In the genomic region with DNA sequence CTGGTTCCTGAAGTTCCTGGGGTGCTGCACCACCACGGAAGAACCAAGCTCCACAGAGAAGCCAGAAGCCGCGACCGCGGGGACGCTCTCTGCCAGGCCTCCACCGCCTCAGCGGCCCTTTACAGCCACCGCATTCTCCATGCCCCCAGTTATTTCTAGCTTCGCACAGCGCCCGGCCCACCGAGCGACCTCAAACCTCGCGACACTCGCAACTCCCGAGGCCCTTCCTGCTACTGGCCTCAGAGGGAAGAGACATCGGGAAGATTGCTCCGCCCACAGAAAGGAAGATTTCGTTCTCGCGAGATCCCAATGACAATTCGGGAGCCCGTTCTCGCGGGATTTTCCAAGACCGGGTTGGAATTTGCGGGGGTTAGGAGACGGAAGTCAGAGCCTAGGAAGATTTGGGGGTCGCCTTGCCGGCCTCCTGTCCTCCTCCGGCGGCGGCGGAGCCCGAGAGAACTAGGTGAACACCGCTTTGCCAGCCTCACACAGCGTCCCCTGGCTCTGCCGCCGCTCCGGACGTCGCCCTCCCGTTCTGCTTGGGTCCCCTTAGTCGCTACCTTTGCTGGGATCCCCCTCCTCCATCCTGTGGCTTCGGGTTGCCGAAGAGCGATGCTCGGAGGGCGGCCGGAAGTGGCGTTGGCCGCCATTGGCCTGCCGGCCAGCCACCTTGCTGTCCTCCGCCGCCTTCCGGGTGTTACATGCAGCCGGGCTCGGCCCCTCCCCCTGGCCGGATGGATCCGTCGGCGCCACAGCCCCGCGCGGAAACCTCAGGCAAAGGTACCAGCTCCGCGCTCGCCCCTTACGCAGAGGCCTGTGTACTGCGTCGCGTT, we compare ENCODE assay signal across 1 cellular context.
A peak's percentile ranks its signal among the peaks of the same experiment; 100 is the strongest.
TF ChIP-seq lines count a peak whose summit lies in the region.

A gene with protein sequence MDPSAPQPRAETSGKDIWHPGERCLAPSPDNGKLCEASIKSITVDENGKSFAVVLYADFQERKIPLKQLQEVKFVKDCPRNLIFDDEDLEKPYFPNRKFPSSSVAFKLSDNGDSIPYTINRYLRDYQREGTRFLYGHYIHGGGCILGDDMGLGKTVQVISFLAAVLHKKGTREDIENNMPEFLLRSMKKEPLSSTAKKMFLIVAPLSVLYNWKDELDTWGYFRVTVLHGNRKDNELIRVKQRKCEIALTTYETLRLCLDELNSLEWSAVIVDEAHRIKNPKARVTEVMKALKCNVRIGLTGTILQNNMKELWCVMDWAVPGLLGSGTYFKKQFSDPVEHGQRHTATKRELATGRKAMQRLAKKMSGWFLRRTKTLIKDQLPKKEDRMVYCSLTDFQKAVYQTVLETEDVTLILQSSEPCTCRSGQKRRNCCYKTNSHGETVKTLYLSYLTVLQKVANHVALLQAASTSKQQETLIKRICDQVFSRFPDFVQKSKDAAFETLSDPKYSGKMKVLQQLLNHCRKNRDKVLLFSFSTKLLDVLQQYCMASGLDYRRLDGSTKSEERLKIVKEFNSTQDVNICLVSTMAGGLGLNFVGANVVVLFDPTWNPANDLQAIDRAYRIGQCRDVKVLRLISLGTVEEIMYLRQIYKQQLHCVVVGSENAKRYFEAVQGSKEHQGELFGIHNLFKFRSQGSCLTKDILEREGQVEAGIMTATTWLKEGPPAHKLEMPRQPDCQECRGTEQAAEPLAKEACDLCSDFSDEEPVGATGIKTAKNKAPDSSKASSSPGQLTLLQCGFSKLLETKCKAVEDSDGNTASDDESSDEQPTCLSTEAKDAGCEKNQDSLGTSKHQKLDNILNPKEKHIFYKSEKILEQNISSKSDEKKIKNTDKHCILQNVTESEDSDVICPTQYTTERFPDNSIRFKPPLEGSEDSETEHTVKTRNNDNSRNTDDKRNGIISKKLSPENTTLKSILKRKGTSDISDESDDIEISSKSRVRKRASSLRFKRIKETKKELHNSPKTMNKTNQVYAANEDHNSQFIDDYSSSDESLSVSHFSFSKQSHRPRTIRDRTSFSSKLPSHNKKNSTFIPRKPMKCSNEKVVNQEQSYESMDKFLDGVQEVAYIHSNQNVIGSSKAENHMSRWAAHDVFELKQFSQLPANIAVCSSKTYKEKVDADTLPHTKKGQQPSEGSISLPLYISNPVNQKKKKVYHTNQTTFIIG (N-terminal part only) (plus strand): TSS at position 387 of the 833 bp plus-strand sequence. CDS start 348 bp downstream, at position 735.

TF ChIP-seq in HepG2, 621 proteins besides CTCF, POLR2A, EP300 and RAD21 (continued from another document and continues in another):
- TF ChIP-seq, protein P1, sequence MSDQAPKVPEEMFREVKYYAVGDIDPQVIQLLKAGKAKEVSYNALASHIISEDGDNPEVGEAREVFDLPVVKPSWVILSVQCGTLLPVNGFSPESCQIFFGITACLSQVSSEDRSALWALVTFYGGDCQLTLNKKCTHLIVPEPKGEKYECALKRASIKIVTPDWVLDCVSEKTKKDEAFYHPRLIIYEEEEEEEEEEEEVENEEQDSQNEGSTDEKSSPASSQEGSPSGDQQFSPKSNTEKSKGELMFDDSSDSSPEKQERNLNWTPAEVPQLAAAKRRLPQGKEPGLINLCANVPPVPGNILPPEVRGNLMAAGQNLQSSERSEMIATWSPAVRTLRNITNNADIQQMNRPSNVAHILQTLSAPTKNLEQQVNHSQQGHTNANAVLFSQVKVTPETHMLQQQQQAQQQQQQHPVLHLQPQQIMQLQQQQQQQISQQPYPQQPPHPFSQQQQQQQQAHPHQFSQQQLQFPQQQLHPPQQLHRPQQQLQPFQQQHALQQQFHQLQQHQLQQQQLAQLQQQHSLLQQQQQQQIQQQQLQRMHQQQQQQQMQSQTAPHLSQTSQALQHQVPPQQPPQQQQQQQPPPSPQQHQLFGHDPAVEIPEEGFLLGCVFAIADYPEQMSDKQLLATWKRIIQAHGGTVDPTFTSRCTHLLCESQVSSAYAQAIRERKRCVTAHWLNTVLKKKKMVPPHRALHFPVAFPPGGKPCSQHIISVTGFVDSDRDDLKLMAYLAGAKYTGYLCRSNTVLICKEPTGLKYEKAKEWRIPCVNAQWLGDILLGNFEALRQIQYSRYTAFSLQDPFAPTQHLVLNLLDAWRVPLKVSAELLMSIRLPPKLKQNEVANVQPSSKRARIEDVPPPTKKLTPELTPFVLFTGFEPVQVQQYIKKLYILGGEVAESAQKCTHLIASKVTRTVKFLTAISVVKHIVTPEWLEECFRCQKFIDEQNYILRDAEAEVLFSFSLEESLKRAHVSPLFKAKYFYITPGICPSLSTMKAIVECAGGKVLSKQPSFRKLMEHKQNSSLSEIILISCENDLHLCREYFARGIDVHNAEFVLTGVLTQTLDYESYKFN (CRISPR knock-in tag; conservative IDR thresholded peaks at IDR 0.05): peak; percentile 21; the same call in 1 of the 2 replicates
- TF ChIP-seq ZNF614 (CRISPR knock-in tag; IDR thresholded peaks at IDR 0.05; ENCODE audit: borderline replicate concordance) (peak; percentile 81), KDM5A (IDR thresholded peaks at IDR 0.05; ENCODE audit: borderline replicate concordance, low read length) (peak; percentile 85), AKAP8 (CRISPR knock-in tag; IDR thresholded peaks at IDR 0.05) (no peak), PHF20 (CRISPR knock-in tag; IDR thresholded peaks at IDR 0.05) (peak; percentile 92), ZFP36L2 (CRISPR knock-in tag; IDR thresholded peaks at IDR 0.05) (no peak), ZNF749 (CRISPR knock-in tag; IDR thresholded peaks at IDR 0.05; ENCODE audit: borderline replicate concordance) (peak; percentile 59; the same call in 1 of the 2 replicates), JUND (CRISPR knock-in tag; IDR thresholded peaks at IDR 0.05) (0 out of 2 replicates have a peak, but pooled peaks have one; percentile 58), RFX5 (IDR thresholded peaks at IDR 0.05; ENCODE audit: low read depth, low read length) (peak; percentile 27; the same call in 1 of the 2 replicates), FLYWCH1 (CRISPR knock-in tag; IDR thresholded peaks at IDR 0.05) (no peak), SIN3A (IDR thresholded peaks at IDR 0.05; ENCODE audit: borderline replicate concordance, low read depth, low read length) (peak; percentile 91), NFKB2 (CRISPR knock-in tag; IDR thresholded peaks at IDR 0.05; ENCODE audit: borderline replicate concordance) (peak; percentile 84; the same call in 1 of the 2 replicates), PPARG (CRISPR knock-in tag; conservative IDR thresholded peaks at IDR 0.05) (0 out of 2 replicates have a peak, but pooled peaks have one; percentile 9), ZNF781 (CRISPR knock-in tag; IDR thresholded peaks at IDR 0.05; ENCODE audit: borderline replicate concordance, not compliant biosample characterization) (peak; percentile 92), PLRG1 (conservative IDR thresholded peaks at IDR 0.05) (no peak), CEBPG (CRISPR knock-in tag; IDR thresholded peaks at IDR 0.05) (peak; percentile 63), MXI1 (IDR thresholded peaks at IDR 0.05; ENCODE audit: borderline replicate concordance, low read depth, low read length) (peak; percentile 91), U2AF1 (optimal IDR thresholded peaks at IDR 0.05; ENCODE audit: low read depth, low read length) (no peak), ZNF382 (CRISPR knock-in tag; IDR thresholded peaks at IDR 0.05; ENCODE audit: borderline replicate concordance) (no peak), RORA (CRISPR knock-in tag; IDR thresholded peaks at IDR 0.05) (no peak), ZNF772 (CRISPR knock-in tag; IDR thresholded peaks at IDR 0.05) (peak; percentile 48; the same call in 1 of the 2 replicates), LCORL (IDR thresholded peaks at IDR 0.05) (0 out of 2 replicates have a peak, but pooled peaks have one; percentile 50), LCORL (CRISPR knock-in tag; IDR thresholded peaks at IDR 0.05) (peak; percentile 90), ZFP36L1 (CRISPR knock-in tag; IDR thresholded peaks at IDR 0.05) (0 out of 2 replicates have a peak, but pooled peaks have one; percentile 78), SMARCE1 (IDR thresholded peaks at IDR 0.05; ENCODE audit: borderline replicate concordance) (no peak), ZNF670 (CRISPR knock-in tag; IDR thresholded peaks at IDR 0.05; ENCODE audit: borderline replicate concordance) (peak; percentile 85), ATF1 (CRISPR knock-in tag; IDR thresholded peaks at IDR 0.05) (peak; percentile 10; the same call in 1 of the 2 replicates), NFKBIZ (CRISPR knock-in tag; IDR thresholded peaks at IDR 0.05) (no peak; the same call in 1 of the 2 replicates), ZNF891 (CRISPR knock-in tag; IDR thresholded peaks at IDR 0.05) (no peak; the same call in 1 of the 2 replicates), BRD4 (CRISPR knock-in tag; IDR thresholded peaks at IDR 0.05) (peak; percentile 85), THYN1 (CRISPR knock-in tag; IDR thresholded peaks at IDR 0.05; ENCODE audit: borderline replicate concordance, low read depth) (no peak), FOXJ3 (CRISPR knock-in tag; IDR thresholded peaks at IDR 0.05; ENCODE audit: borderline replicate concordance) (peak; percentile 49; the same call in 1 of the 2 replicates), NR2F1 (CRISPR knock-in tag; IDR thresholded peaks at IDR 0.05) (peak in 1 of 2 experiments; percentile 12; a peak in 1 of 4 replicates), HDAC6 (IDR thresholded peaks at IDR 0.05; ENCODE audit: low read depth, low read length) (no peak), MBD4 (IDR thresholded peaks at IDR 0.05; ENCODE audit: borderline replicate concordance, low read length) (no peak), ARNTL (CRISPR knock-in tag; IDR thresholded peaks at IDR 0.05) (peak; percentile 69), HOXA3 (CRISPR knock-in tag; IDR thresholded peaks at IDR 0.05) (peak; percentile 94), KAT2B (IDR thresholded peaks at IDR 0.05; ENCODE audit: borderline replicate concordance, low read depth, low read length) (no peak), ZNF713 (CRISPR knock-in tag; IDR thresholded peaks at IDR 0.05) (no peak), SALL1 (CRISPR knock-in tag; IDR thresholded peaks at IDR 0.05) (peak; percentile 84), ZNF326 (CRISPR knock-in tag; IDR thresholded peaks at IDR 0.05; ENCODE audit: borderline replicate concordance) (no peak), ZNF256 (CRISPR knock-in tag; conservative IDR thresholded peaks at IDR 0.05) (peak; percentile 38; the same call in 1 of the 2 replicates), SMYD3 (CRISPR knock-in tag; IDR thresholded peaks at IDR 0.05) (peak; percentile 80; the same call in 1 of the 2 replicates), PHF8 (CRISPR knock-in tag; IDR thresholded peaks at IDR 0.05) (peak; percentile 93)
- TF ChIP-seq, protein P2, sequence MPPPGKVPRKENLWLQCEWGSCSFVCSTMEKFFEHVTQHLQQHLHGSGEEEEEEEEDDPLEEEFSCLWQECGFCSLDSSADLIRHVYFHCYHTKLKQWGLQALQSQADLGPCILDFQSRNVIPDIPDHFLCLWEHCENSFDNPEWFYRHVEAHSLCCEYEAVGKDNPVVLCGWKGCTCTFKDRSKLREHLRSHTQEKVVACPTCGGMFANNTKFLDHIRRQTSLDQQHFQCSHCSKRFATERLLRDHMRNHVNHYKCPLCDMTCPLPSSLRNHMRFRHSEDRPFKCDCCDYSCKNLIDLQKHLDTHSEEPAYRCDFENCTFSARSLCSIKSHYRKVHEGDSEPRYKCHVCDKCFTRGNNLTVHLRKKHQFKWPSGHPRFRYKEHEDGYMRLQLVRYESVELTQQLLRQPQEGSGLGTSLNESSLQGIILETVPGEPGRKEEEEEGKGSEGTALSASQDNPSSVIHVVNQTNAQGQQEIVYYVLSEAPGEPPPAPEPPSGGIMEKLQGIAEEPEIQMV (CRISPR knock-in tag; IDR thresholded peaks at IDR 0.05; ENCODE audit: low read depth): peak; percentile 87; the same call in 1 of the 2 replicates
- TF ChIP-seq, protein P3, sequence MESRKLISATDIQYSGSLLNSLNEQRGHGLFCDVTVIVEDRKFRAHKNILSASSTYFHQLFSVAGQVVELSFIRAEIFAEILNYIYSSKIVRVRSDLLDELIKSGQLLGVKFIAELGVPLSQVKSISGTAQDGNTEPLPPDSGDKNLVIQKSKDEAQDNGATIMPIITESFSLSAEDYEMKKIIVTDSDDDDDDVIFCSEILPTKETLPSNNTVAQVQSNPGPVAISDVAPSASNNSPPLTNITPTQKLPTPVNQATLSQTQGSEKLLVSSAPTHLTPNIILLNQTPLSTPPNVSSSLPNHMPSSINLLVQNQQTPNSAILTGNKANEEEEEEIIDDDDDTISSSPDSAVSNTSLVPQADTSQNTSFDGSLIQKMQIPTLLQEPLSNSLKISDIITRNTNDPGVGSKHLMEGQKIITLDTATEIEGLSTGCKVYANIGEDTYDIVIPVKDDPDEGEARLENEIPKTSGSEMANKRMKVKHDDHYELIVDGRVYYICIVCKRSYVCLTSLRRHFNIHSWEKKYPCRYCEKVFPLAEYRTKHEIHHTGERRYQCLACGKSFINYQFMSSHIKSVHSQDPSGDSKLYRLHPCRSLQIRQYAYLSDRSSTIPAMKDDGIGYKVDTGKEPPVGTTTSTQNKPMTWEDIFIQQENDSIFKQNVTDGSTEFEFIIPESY (CRISPR knock-in tag; IDR thresholded peaks at IDR 0.05): 0 out of 2 replicates have a peak, but pooled peaks have one; percentile 40
- TF ChIP-seq, protein P4, sequence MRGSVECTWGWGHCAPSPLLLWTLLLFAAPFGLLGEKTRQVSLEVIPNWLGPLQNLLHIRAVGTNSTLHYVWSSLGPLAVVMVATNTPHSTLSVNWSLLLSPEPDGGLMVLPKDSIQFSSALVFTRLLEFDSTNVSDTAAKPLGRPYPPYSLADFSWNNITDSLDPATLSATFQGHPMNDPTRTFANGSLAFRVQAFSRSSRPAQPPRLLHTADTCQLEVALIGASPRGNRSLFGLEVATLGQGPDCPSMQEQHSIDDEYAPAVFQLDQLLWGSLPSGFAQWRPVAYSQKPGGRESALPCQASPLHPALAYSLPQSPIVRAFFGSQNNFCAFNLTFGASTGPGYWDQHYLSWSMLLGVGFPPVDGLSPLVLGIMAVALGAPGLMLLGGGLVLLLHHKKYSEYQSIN (CRISPR knock-in tag; IDR thresholded peaks at IDR 0.05; ENCODE audit: borderline replicate concordance): no peak
- TF ChIP-seq, protein P5, sequence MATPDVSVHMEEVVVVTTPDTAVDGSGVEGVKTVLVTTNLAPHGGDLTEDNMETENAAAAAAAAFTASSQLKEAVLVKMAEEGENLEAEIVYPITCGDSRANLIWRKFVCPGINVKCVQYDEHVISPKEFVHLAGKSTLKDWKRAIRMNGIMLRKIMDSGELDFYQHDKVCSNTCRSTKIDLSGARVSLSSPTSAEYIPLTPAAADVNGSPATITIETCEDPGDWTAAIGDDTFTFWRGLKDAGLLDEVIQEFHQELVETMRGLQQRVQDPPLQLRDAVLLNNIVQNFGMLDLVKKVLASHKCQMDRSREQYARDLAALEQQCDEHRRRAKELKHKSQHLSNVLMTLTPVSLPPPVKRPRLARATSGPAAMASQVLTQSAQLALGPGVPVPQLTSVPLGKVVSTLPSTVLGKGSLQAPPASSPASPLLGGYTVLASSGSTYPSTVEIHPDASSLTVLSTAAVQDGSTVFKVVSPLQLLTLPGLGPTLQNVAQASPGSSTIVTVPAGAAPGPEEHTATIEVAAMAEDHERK (CRISPR knock-in tag; IDR thresholded peaks at IDR 0.05; ENCODE audit: low read depth): no peak
- TF ChIP-seq, protein P6, sequence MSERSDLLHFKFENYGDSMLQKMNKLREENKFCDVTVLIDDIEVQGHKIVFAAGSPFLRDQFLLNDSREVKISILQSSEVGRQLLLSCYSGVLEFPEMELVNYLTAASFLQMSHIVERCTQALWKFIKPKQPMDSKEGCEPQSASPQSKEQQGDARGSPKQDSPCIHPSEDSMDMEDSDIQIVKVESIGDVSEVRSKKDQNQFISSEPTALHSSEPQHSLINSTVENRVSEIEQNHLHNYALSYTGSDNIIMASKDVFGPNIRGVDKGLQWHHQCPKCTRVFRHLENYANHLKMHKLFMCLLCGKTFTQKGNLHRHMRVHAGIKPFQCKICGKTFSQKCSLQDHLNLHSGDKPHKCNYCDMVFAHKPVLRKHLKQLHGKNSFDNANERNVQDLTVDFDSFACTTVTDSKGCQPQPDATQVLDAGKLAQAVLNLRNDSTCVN (CRISPR knock-in tag; IDR thresholded peaks at IDR 0.05; ENCODE audit: borderline replicate concordance): peak; percentile 82
